Comparison of ENCODE assay signal across 1 cellular context in the genomic region with DNA sequence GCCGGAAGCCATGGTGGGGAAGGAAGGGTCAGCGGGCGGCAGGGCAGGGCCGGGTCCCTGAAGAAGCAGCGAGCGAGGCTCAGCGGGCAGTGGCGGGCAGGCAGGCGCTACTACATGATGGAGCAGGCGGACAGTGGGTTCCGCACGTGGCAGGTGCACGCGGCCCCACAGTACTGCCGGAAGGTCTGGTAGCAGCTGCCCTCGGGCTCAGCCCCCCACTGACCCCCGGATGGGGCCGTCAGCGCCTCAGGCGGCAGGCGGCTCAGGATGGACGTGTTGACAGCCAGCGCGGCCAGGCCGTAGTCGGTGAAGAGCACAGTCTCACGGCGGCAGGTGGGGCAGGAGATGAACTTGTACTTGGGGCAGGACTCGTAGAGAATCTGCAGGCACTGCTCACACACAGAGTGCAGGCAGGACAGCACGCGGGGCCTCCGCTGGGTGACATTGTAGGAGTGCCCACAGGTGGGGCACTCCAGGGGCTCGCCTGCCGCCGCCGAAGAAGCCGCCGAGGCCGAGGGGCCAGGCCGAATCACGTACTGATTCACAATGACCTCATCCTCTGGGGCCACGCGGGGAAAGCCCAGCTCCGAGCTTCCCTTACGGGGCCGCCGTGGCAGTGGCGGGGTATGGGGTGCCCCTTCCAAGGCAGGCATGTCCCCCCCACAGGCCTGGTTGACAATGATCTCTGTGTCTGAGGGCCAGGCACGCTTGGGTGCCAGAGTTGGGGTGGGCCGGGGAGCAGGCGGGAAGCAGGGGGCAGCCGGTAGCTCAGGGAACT.
TF ChIP-seq lines count a peak whose summit lies in the region.

No MANE protein-coding gene starts in this region.

TF ChIP-seq in HepG2, 621 proteins besides CTCF, POLR2A, EP300 and RAD21 (continues in another document):
- no peak for TF ChIP-seq IKZF4 (CRISPR knock-in tag; IDR thresholded peaks at IDR 0.05; ENCODE audit: borderline replicate concordance, low read depth, not compliant biosample characterization)
- no peak for TF ChIP-seq KMT2B (CRISPR knock-in tag; IDR thresholded peaks at IDR 0.05)
- TF ChIP-seq PCBP1 (IDR thresholded peaks at IDR 0.05; ENCODE audit: borderline replicate concordance, low read depth, low read length): 0 out of 2 replicates have a peak, but pooled peaks have one; percentile 24
- TF ChIP-seq SP4 (CRISPR knock-in tag; IDR thresholded peaks at IDR 0.05): no peak
- no peak for TF ChIP-seq ATAD3A (CRISPR knock-in tag; IDR thresholded peaks at IDR 0.05)
- 0 out of 2 replicates have a peak, but pooled peaks have one; percentile 23 for TF ChIP-seq RXRA (CRISPR knock-in tag; IDR thresholded peaks at IDR 0.05)
- no peak for TF ChIP-seq ZNF737 (CRISPR knock-in tag; IDR thresholded peaks at IDR 0.05; ENCODE audit: borderline replicate concordance)
- no peak for TF ChIP-seq ZNF530 (CRISPR knock-in tag; IDR thresholded peaks at IDR 0.05; ENCODE audit: low read depth)
- TF ChIP-seq, protein P1, sequence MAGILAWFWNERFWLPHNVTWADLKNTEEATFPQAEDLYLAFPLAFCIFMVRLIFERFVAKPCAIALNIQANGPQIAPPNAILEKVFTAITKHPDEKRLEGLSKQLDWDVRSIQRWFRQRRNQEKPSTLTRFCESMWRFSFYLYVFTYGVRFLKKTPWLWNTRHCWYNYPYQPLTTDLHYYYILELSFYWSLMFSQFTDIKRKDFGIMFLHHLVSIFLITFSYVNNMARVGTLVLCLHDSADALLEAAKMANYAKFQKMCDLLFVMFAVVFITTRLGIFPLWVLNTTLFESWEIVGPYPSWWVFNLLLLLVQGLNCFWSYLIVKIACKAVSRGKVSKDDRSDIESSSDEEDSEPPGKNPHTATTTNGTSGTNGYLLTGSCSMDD (CRISPR knock-in tag; IDR thresholded peaks at IDR 0.05): no peak
- no peak for TF ChIP-seq RFX5 (IDR thresholded peaks at IDR 0.05; ENCODE audit: low read depth, low read length)
- TF ChIP-seq ZNF20 (CRISPR knock-in tag; IDR thresholded peaks at IDR 0.05): no peak
- no peak for TF ChIP-seq CBX1 (IDR thresholded peaks at IDR 0.05; ENCODE audit: low read depth)
- no peak for TF ChIP-seq MXD1 (CRISPR knock-in tag; IDR thresholded peaks at IDR 0.05)
- 0 out of 2 replicates have a peak, but pooled peaks have one; percentile 30 for TF ChIP-seq ZNF703 (CRISPR knock-in tag; IDR thresholded peaks at IDR 0.05; ENCODE audit: borderline replicate concordance)
- no peak for TF ChIP-seq SP5 (CRISPR knock-in tag; IDR thresholded peaks at IDR 0.05; ENCODE audit: borderline replicate concordance, low read depth)
- TF ChIP-seq ZNF225 (CRISPR knock-in tag; IDR thresholded peaks at IDR 0.05): no peak
- TF ChIP-seq RELA (CRISPR knock-in tag; IDR thresholded peaks at IDR 0.05): no peak
- no peak for TF ChIP-seq TEAD3 (CRISPR knock-in tag; optimal IDR thresholded peaks at IDR 0.05; ENCODE audit: borderline replicate concordance)
- no peak for TF ChIP-seq ZNF124 (CRISPR knock-in tag; IDR thresholded peaks at IDR 0.05)
- TF ChIP-seq ZNF101 (CRISPR knock-in tag; IDR thresholded peaks at IDR 0.05; ENCODE audit: borderline replicate concordance, low read depth): no peak
- no peak for TF ChIP-seq ZNF878 (CRISPR knock-in tag; IDR thresholded peaks at IDR 0.05)
- TF ChIP-seq AHR (CRISPR knock-in tag; IDR thresholded peaks at IDR 0.05): no peak
- no peak for TF ChIP-seq BATF2 (CRISPR knock-in tag; IDR thresholded peaks at IDR 0.05)
- no peak for TF ChIP-seq SKI (IDR thresholded peaks at IDR 0.05; ENCODE audit: partially characterized antibody)
- TF ChIP-seq GATAD1 (CRISPR knock-in tag; IDR thresholded peaks at IDR 0.05): no peak
- peak; percentile 68 for TF ChIP-seq AGO1 (IDR thresholded peaks at IDR 0.05; ENCODE audit: low read depth, low read length, poor library complexity, severe bottlenecking)
- TF ChIP-seq ZNF569 (CRISPR knock-in tag; IDR thresholded peaks at IDR 0.05; ENCODE audit: borderline replicate concordance): no peak
- no peak for TF ChIP-seq ZNF615 (CRISPR knock-in tag; IDR thresholded peaks at IDR 0.05; ENCODE audit: borderline replicate concordance)
- no peak for TF ChIP-seq SRSF9 (IDR thresholded peaks at IDR 0.05; ENCODE audit: borderline replicate concordance, insufficient read depth, low read depth, low read length, poor library complexity, severe bottlenecking)
- no peak for TF ChIP-seq RARA (CRISPR knock-in tag; IDR thresholded peaks at IDR 0.05)
- no peak for TF ChIP-seq NRL (CRISPR knock-in tag; IDR thresholded peaks at IDR 0.05; ENCODE audit: borderline replicate concordance)
- peak; percentile 57 for TF ChIP-seq RBFOX2 (IDR thresholded peaks at IDR 0.05; ENCODE audit: low read depth, low read length)
- TF ChIP-seq, protein P2, sequence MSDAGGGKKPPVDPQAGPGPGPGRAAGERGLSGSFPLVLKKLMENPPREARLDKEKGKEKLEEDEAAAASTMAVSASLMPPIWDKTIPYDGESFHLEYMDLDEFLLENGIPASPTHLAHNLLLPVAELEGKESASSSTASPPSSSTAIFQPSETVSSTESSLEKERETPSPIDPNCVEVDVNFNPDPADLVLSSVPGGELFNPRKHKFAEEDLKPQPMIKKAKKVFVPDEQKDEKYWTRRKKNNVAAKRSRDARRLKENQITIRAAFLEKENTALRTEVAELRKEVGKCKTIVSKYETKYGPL (CRISPR knock-in tag; IDR thresholded peaks at IDR 0.05): no peak
- TF ChIP-seq ZBTB33 (CRISPR knock-in tag; IDR thresholded peaks at IDR 0.05): peak; percentile 53
- no peak for TF ChIP-seq ARID2 (CRISPR knock-in tag; IDR thresholded peaks at IDR 0.05; ENCODE audit: borderline replicate concordance)
- TF ChIP-seq HNRNPH1 (optimal IDR thresholded peaks at IDR 0.05; ENCODE audit: low read depth, low read length): no peak
- no peak for TF ChIP-seq ZNF318 (CRISPR knock-in tag; IDR thresholded peaks at IDR 0.05)
- peak; percentile 38; the same call in 1 of the 2 replicates for TF ChIP-seq ATF7 (IDR thresholded peaks at IDR 0.05)
- no peak for TF ChIP-seq ATF7 (CRISPR knock-in tag; IDR thresholded peaks at IDR 0.05)
- TF ChIP-seq ZNF547 (CRISPR knock-in tag; IDR thresholded peaks at IDR 0.05): no peak
- TF ChIP-seq HNRNPL (IDR thresholded peaks at IDR 0.05; ENCODE audit: low read depth, low read length): 0 out of 2 replicates have a peak, but pooled peaks have one; percentile 31
- TF ChIP-seq, protein P3, sequence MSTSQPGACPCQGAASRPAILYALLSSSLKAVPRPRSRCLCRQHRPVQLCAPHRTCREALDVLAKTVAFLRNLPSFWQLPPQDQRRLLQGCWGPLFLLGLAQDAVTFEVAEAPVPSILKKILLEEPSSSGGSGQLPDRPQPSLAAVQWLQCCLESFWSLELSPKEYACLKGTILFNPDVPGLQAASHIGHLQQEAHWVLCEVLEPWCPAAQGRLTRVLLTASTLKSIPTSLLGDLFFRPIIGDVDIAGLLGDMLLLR (CRISPR knock-in tag; IDR thresholded peaks at IDR 0.05): no peak
- TF ChIP-seq ATF1 (CRISPR knock-in tag; IDR thresholded peaks at IDR 0.05): no peak
- no peak for TF ChIP-seq KAT7 (CRISPR knock-in tag; IDR thresholded peaks at IDR 0.05; ENCODE audit: borderline replicate concordance)
- TF ChIP-seq FOXP4 (CRISPR knock-in tag; IDR thresholded peaks at IDR 0.05): no peak
- TF ChIP-seq ZNF251 (CRISPR knock-in tag; IDR thresholded peaks at IDR 0.05): no peak
- no peak for TF ChIP-seq ZNF792 (CRISPR knock-in tag; IDR thresholded peaks at IDR 0.05)
- TF ChIP-seq ZFX (CRISPR knock-in tag; IDR thresholded peaks at IDR 0.05; ENCODE audit: low read depth): no peak
- 0 out of 2 replicates have a peak, but pooled peaks have one; percentile 23 for TF ChIP-seq MTA1 (CRISPR knock-in tag; IDR thresholded peaks at IDR 0.05; ENCODE audit: borderline replicate concordance)
